ENCODE assay signal across 20 cellular contexts in the genomic region with DNA sequence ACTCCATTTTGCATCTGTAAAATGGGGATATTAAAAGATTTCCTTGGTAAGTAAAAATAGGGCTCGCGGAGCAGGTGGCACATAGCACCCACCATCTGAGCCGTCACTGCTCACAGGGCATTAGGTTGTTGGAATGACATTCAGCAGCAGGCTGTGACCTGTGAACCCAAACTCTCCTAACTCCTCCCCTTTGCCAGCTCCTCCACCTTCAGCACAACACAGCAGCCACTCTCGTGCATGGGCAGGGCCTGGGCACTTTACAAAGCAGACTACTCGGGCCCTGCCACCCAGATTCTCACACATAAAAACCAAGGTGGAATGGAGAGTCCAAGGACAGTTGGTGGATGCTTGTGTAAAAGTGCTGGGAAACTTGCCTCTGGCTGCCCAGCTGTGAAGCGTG.
"Had no signal": no experiment of that assay in that cellular context is flagged by ENCODE, and none has a peak within 500 bp of the region (broad histone marks: within the 10 kb centered on the region; RNA-seq: fewer than 3 reads in every experiment).

No MANE protein-coding gene starts in this region.

- DNase-seq: activated B cell treated with CpG ODN at 0.5 μM for 24 hours; activated CD4-positive, alpha-beta memory T cell treated with anti-CD3 and anti-CD28 coated beads for 36 hours; activated CD4-positive, alpha-beta T cell treated with anti-CD3 and anti-CD28 coated beads for 36 hours; activated CD8-positive, alpha-beta memory T cell treated with anti-CD3 and anti-CD28 coated beads, Interleukin-2, amount 10 ng/mL, durations not matched to agents 7 days and 5 days; activated gamma-delta T cell treated with Interleukin-2 at 50 U/mL for 16 hours; activated T-cell treated with anti-CD3 and anti-CD28 coated beads for 4 hours; colonic mucosa; heart left ventricle; islet precursor cell; left cardiac atrium; mesenchymal stem cell; small intestine; stimulated activated CD4-positive, alpha-beta T cell treated with anti-CD3 and anti-CD28 coated beads, Interleukin-2, amount 100 ng/mL, for 24 hours; stimulated activated naive CD4-positive, alpha-beta T cell treated with Interleukin-2 at 50 U/mL for 16 hours; T1000 had no signal

- H3K27ac Mint-ChIP-seq: activated CD4-positive, alpha-beta T cell treated with anti-CD3 and anti-CD28 coated beads for 36 hours; type B pancreatic cell had no signal

- H3K4me3 Mint-ChIP-seq: activated B cell treated with CpG ODN at 0.5 μM for 24 hours; activated CD4-positive, alpha-beta memory T cell treated with anti-CD3 and anti-CD28 coated beads for 36 hours; activated CD4-positive, alpha-beta T cell treated with anti-CD3 and anti-CD28 coated beads for 36 hours; activated CD8-positive, alpha-beta memory T cell treated with anti-CD3 and anti-CD28 coated beads, Interleukin-2, amount 10 ng/mL, durations not matched to agents 7 days and 5 days; type B pancreatic cell had no signal

- H3K9me3 ChIP-seq: colonic mucosa, heart left ventricle, thoracic aorta, vagina had no signal

- H3K9me3 Mint-ChIP-seq: activated B cell treated with CpG ODN at 0.5 μM for 24 hours; activated CD4-positive, alpha-beta memory T cell treated with anti-CD3 and anti-CD28 coated beads for 36 hours; type B pancreatic cell had no signal

- ATAC-seq: activated CD4-positive, alpha-beta T cell treated with anti-CD3 and anti-CD28 coated beads for 36 hours; activated CD8-positive, alpha-beta memory T cell treated with anti-CD3 and anti-CD28 coated beads, Interleukin-2, amount 10 ng/mL, durations not matched to agents 7 days and 5 days; activated naive CD4-positive, alpha-beta T cell treated with anti-CD3 and anti-CD28 coated beads, Interleukin-2, amount 50 U/mL, for 72 hours; heart left ventricle; left cardiac atrium; sciatic nerve had no signal

- H3K27me3 Mint-ChIP-seq: activated B cell treated with CpG ODN at 0.5 μM for 24 hours; activated CD4-positive, alpha-beta memory T cell treated with anti-CD3 and anti-CD28 coated beads for 36 hours; activated CD4-positive, alpha-beta T cell treated with anti-CD3 and anti-CD28 coated beads for 36 hours; activated CD8-positive, alpha-beta memory T cell treated with anti-CD3 and anti-CD28 coated beads, Interleukin-2, amount 10 ng/mL, durations not matched to agents 7 days and 5 days had no signal
